Comparison of ENCODE assay signal across 8 cellular contexts in the genomic region with DNA sequence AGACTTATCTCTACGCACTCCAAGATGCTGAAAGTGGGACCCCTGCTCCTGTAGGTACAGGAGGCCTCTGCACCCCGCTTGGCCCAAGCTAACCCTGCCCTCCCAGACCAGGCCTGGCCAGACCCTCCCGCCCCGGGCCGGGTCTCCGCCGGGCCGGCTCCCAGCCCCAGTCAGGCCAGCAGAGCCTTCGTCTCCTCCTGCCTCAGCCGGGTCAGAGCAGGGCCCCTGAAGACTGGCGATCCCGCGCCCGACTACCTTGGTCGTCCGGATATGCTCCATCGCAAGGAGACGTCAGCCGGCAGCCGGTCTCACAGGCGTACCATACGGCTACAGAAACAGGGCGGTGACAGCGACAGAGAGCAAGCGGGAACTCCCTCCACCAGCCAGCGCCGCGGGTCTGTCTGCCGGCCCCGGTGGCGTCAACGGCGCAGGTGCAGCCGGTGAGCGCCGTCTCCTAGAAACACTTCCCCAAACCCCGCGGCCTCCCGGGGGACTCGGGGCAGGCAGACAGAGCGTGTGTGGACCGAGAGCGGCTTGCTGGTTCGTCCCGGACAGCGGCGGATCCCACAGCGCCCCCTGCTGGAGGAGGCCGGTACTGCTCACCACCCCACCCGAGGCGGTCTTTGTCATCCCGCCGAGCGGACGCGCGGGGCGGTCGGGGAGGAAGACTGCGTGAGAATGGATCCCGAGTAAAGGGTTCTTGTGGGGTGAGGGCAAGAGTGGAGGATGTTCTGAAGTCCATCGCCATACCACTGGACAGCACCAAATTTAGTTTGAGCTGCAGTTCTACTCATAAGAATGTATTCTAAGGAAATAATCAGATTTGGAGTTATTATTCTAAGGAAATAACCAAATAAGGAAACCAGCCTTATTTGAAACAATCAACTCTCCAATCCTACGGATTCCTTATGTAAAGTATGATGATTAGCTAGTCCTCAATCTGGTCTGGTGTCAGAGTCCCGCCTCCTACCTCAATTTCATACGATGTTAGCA. TPM values are rescaled to one million over a fixed set of nuclear protein-coding genes. Genes with fewer than 3 reads are reported as not detected.
A peak's percentile ranks its signal among the peaks of the same experiment; 100 is the strongest.
DNase-seq lines count a peak whose midpoint lies in the region; ATAC-seq and TF ChIP-seq lines count a peak whose summit lies in the region.

A gene (minus strand): TSS at position 520 of the 993 bp plus-strand sequence. CDS start 241 bp downstream, at position 279.

- H3K9me3 ChIP-seq in right atrium auricular region (no peaks in the 10 kb centered on the region), aorta (ENCODE audit: control insufficient read depth, low read length) (no peaks in the 10 kb centered on the region)

- no peaks in the 10 kb centered on the region for H3K27me3 ChIP-seq in right atrium auricular region
- H3K27me3 ChIP-seq in rectal smooth muscle tissue (ENCODE audit: control insufficient read depth, insufficient read depth, low read length), result no peaks in the 10 kb centered on the region
- H3K27me3 ChIP-seq in aorta (ENCODE audit: control insufficient read depth in 1 of 2, insufficient read depth in 2 of 2, low read length in 1 of 2), result peaks cover 0 to 2% of the 10 kb centered on the region in 2 donors

- H3K4me1 ChIP-seq in right atrium auricular region, result peaks cover 0 to 14% of the 10 kb centered on the region in 2 donors
- H3K4me1 ChIP-seq in rectal smooth muscle tissue (ENCODE audit: control insufficient read depth, insufficient read depth, low read length), result peaks cover 3% of the 10 kb centered on the region
- H3K4me1 ChIP-seq in aorta (ENCODE audit: control insufficient read depth in 1 of 2, insufficient read depth in 2 of 2, low read length in 2 of 2), result peaks cover 0 to 3% of the 10 kb centered on the region in 2 donors

- H3K27ac ChIP-seq in right atrium auricular region (peak within 1 kb of the TSS; percentile 83 to 89), rectal smooth muscle tissue (ENCODE audit: low read depth, low read length) (peak within 1 kb of the TSS; percentile 82), aorta (ENCODE audit: low read depth in 1 of 2, low read length in 2 of 2) (peak within 1 kb of the TSS in 1 of 2 donors; percentile 60)

- intact Hi-C loops in aorta (cut with DNase I), result loop anchor here in 1 of 2 donors (1.0 kb wide), 1 partner anchor 14 kb away; a partner anchor contains a TSS

- H3K36me3 ChIP-seq in right atrium auricular region (no peaks in the 10 kb centered on the region), rectal smooth muscle tissue (ENCODE audit: control insufficient read depth, insufficient read depth, low read length) (no peaks in the 10 kb centered on the region), aorta (ENCODE audit: control insufficient read depth in 1 of 2, insufficient read depth in 2 of 2, low read length in 1 of 2) (no peaks in the 10 kb centered on the region)

- peak; percentile 100 for TF ChIP-seq CTCF in right atrium auricular region (IDR thresholded peaks at IDR 0.05)

- peak; percentile 78 for TF ChIP-seq POLR2A in GM15510 (IDR thresholded peaks at IDR 0.05; ENCODE audit: borderline replicate concordance, extremely low read depth, insufficient read length)

- peak within 1 kb of the TSS; percentile 77 for H3K9ac ChIP-seq in rectal smooth muscle tissue (ENCODE audit: low read length)

- DNase-seq in NCI-H1694 (lab: John Stamatoyannopoulos, UW), result peak; percentile 62
- DNase-seq in T-helper 2 cell, result peak; percentile 89 to 95 (median 94)
- peak; percentile 16 to 96 (median 86) for DNase-seq in anterior cingulate cortex (lab: John Stamatoyannopoulos, UW)
- DNase-seq in right atrium auricular region (ENCODE audit: low spot score), result peak; percentile 94
- peak; percentile 95 to 99 for DNase-seq in aorta

- ATAC-seq in HG02884 (IDR thresholded peaks at IDR 0.05; ENCODE audit: unreplicated experiment) (peak; percentile 94), aorta (ENCODE audit: low FRiP score) (peak; percentile 100)

- H3K4me3 ChIP-seq in right atrium auricular region (peak within 1 kb of the TSS; percentile 81 to 90), rectal smooth muscle tissue (ENCODE audit: low read length) (peak within 1 kb of the TSS; percentile 94), aorta (ENCODE audit: low read length in 2 of 2) (peak within 1 kb of the TSS; percentile 77 to 95)

- WGBS in aorta, 2 donors, result 1% methylated on average over 63 to 65 of the region's 65 CpGs

RNA-seq across cellular contexts. Expression of the gene that starts here (rescaled TPM):
- 10 to 100 TPM; 14.8 to 21.2 TPM for total RNA-seq in right atrium auricular region
- 10 to 100 TPM; 18.2 to 20.7 TPM for total RNA-seq in aorta
- 10 to 100 TPM; 11.2 to 12.6 TPM for polyA plus RNA-seq in aorta
